ENCODE assay signal across 29 cellular contexts in genomic region chr16:15708997-15709396, GRCh38.
"Had no signal": no experiment of that assay in that cellular context is flagged by ENCODE, and none has a peak within 500 bp of the region (broad histone marks: within the 10 kb centered on the region; RNA-seq: fewer than 3 reads in every experiment).

No MANE protein-coding gene starts in this region.

- H3K4me2 ChIP-seq: KMS-11, PC-9 had no signal

- H3K27me3 ChIP-seq: SJCRH30 had no signal

- H3K9ac ChIP-seq: KMS-11 had no signal

- H3K9me3 ChIP-seq: SJCRH30 had no signal

- H3K4me3 ChIP-seq: PC-9, SJCRH30, SK-N-MC had no signal

- H3K36me3 ChIP-seq: SJCRH30 had no signal

- H3K27ac ChIP-seq: KMS-11, PC-9, RWPE1, SJCRH30, SK-N-MC had no signal

- ATAC-seq: Panc1, Right ventricle myocardium inferior, SK-N-SH treated with all-trans-retinoic acid at 6 μM for 48 hours had no signal

- H3K4me1 ChIP-seq: SJCRH30 had no signal

- DNase-seq: Karpas-422, MM.1S, MV-4-11, NCI-H1092, NCI-H1105, NCI-H1417 treated with DMSO at 0.1 percent for 48 hours, NCI-H1436 treated with DMSO at 0.1 percent for 48 hours, NCI-H1694 treated with DMSO at 0.1 percent for 48 hours, NCI-H187 treated with DMSO at 0.1 percent for 48 hours, NCI-H2029, NCI-H2081, NCI-H2171 treated with DMSO at 0.1 percent for 48 hours, NCI-H2227 treated with DMSO at 0.1 percent for 48 hours, NCI-H345, NCI-H446, NCI-H510A treated with DMSO at 0.1 percent for 48 hours, NCI-H524 treated with DMSO at 0.1 percent for 48 hours, NCI-H526 treated with DMSO at 0.1 percent for 48 hours, NCI-H774, PC-9, SHP77, SIG-M5, SJCRH30 had no signal

- H2AFZ ChIP-seq: PC-9 had no signal
